In genomic region chr5:166582416-166582815, GRCh38 we compare ENCODE assay signal across 32 cellular contexts.
"Had no signal": no experiment of that assay in that cellular context is flagged by ENCODE, and none has a peak within 500 bp of the region (broad histone marks: within the 10 kb centered on the region; RNA-seq: fewer than 3 reads in every experiment).

No MANE protein-coding gene starts in this region.

- H3K36me3 ChIP-seq: esophagus squamous epithelium, heart right ventricle, lower lobe of right lung, neural progenitor cell, ovary, right lobe of liver, suprapubic skin, transverse colon, upper lobe of right lung, uterus had no signal

- H3K9ac ChIP-seq: neural progenitor cell had no signal

- DNase-seq: dermis blood vessel endothelial cell; effector memory CD4-positive, alpha-beta T cell; erythroblast; esophagus squamous epithelium; glutamatergic neuron; heart right ventricle; hippocampal formation; immature natural killer cell; left ventricle myocardium superior; lower lobe of right lung; mucosa of descending colon; naive B cell; nucleus accumbens; ovary; posterior cingulate gyrus; psoas muscle; retina; right lobe of liver; small intestine; stimulated activated CD4-positive, alpha-beta T cell treated with anti-CD3 and anti-CD28 coated beads, Interleukin-12 subunit alpha, Interleukin-12 subunit beta, amount 100 ng/mL, for 4 hours; stimulated activated CD4-positive, alpha-beta T cell treated with anti-CD3 and anti-CD28 coated beads, Interleukin-1b, Interleukin-23, amount 100 ng/mL, for 48 hours; stimulated activated CD4-positive, alpha-beta T cell treated with anti-CD3 and anti-CD28 coated beads, Interleukin-4, amount 100 ng/mL, for 1 hour; stimulated activated CD8-positive, alpha-beta memory T cell treated with anti-CD3 and anti-CD28 coated beads, Interleukin-4, amount 100 ng/mL, for 48 hours; stimulated activated naive CD4-positive, alpha-beta T cell; stimulated activated naive CD8-positive, alpha-beta T cell treated with anti-CD3 and anti-CD28 coated beads, Interleukin-15, amount 100 ng/mL, for 72 hours; transverse colon; upper lobe of right lung; uterus had no signal

- H3K27me3 ChIP-seq: esophagus squamous epithelium, foreskin keratinocyte, heart right ventricle, neural progenitor cell, ovary, right lobe of liver, suprapubic skin, transverse colon, uterus had no signal

- H2AFZ ChIP-seq: neural progenitor cell had no signal

- H3K9me3 ChIP-seq: esophagus squamous epithelium, lower lobe of right lung, ovary, psoas muscle, right lobe of liver, transverse colon, upper lobe of right lung, uterus had no signal

- H3K4me1 ChIP-seq: esophagus squamous epithelium, foreskin keratinocyte, heart right ventricle, lower lobe of right lung, neural progenitor cell, psoas muscle, right lobe of liver, suprapubic skin, transverse colon, upper lobe of right lung, uterus had no signal

- H3K4me2 ChIP-seq: neural progenitor cell had no signal

- ATAC-seq: foreskin keratinocyte; heart right ventricle; left ventricle myocardium superior; lower lobe of right lung; mucosa of descending colon; psoas muscle; right lobe of liver; stimulated activated naive CD8-positive, alpha-beta T cell treated with anti-CD3 and anti-CD28 coated beads, Interleukin-15, amount 100 ng/mL, for 72 hours; upper lobe of right lung had no signal

- H3K27ac ChIP-seq: coronary artery, esophagus squamous epithelium, foreskin keratinocyte, heart right ventricle, lower lobe of right lung, neural progenitor cell, ovary, psoas muscle, right lobe of liver, suprapubic skin, transverse colon, upper lobe of right lung, uterus had no signal

- H3K4me3 ChIP-seq: coronary artery, esophagus squamous epithelium, heart right ventricle, lower lobe of right lung, mucosa of descending colon, neural progenitor cell, ovary, psoas muscle, right lobe of liver, suprapubic skin, transverse colon, upper lobe of right lung, uterus had no signal
